In genomic region chr9:111066427-111066826, GRCh38 we compare ENCODE assay signal across 20 cellular contexts. TPM values are rescaled to one million over a fixed set of nuclear protein-coding genes. Genes with fewer than 3 reads are reported as not detected.
DNase-seq lines count a peak whose midpoint lies in the region; TF ChIP-seq lines count a peak whose summit lies in the region.
"Had no signal": no experiment of that assay in that cellular context is flagged by ENCODE, and none has a peak within 500 bp of the region (broad histone marks: within the 10 kb centered on the region; RNA-seq: fewer than 3 reads in every experiment).

No MANE protein-coding gene starts in this region.

- TF ChIP-seq POLR2A in uterus (IDR thresholded peaks at IDR 0.05): no peak

- no peaks in the 10 kb centered on the region for H3K4me1 ChIP-seq in uterus

- H3K4me3 ChIP-seq in fibroblast of the aortic adventitia (ENCODE audit: low read depth, low read length): no peak overlapping the region
- no peak overlapping the region for H3K4me3 ChIP-seq in uterus
- H3K4me3 ChIP-seq: ovary had no signal

- peak; percentile 36 for DNase-seq in RPMI7951 (ENCODE audit: low read depth)
- DNase-seq in fibroblast of the aortic adventitia (ENCODE audit: low read depth): peak; percentile 81
- no peak for DNase-seq in mesothelial cell of epicardium (ENCODE audit: low spot score in 2 of 2, unreplicated experiment in 2 of 2)
- DNase-seq in uterus: no peak
- DNase-seq in NCI-H510A treated with DMSO at 0.1 percent for 48 hours (lab: John Stamatoyannopoulos, UW): no peak
- DNase-seq in DMS114 treated with DMSO at 0.1 percent for 48 hours (lab: John Stamatoyannopoulos, UW; ENCODE audit: unreplicated experiment): no peak
- no peak for DNase-seq in NCI-H526 treated with DMSO at 0.1 percent for 48 hours (lab: John Stamatoyannopoulos, UW)
- DNase-seq: activated CD4-positive, alpha-beta T cell treated with anti-CD3 and anti-CD28 coated beads, Interleukin-2, amount 10 ng/mL, durations not matched to agents 7 days and 5 days; kidney glomerular epithelial cell; naive thymus-derived CD4-positive, alpha-beta T cell; NCI-H1417; NCI-H2107; NCI-H510A; ovary had no signal

- peak overlapping the region; percentile 79 for H3K27ac Mint-ChIP-seq in mesothelial cell of epicardium
- H3K27ac Mint-ChIP-seq: activated CD4-positive, alpha-beta T cell treated with anti-CD3 and anti-CD28 coated beads, Interleukin-2, amount 10 ng/mL, durations not matched to agents 7 days and 5 days; activated naive CD4-positive, alpha-beta T cell treated with anti-CD3 and anti-CD28 coated beads, Interleukin-2, amount 50 U/mL, for 72 hours; activated T-helper 1 cell treated with anti-CD3 and anti-CD28 coated beads, Interleukin-12 subunit alpha, Interleukin-12 subunit beta, Interleukin-2, Interleukin-4 antibody, amounts not matched to agents 30 ng/mL and 10 ng/mL and 1 ng/mL, durations not matched to agents 14 hours and 24 hours and 36 hours; IgD-negative memory B cell; naive thymus-derived CD4-positive, alpha-beta T cell; T-helper 2 cell treated with Interferon-gamma antibody and Interleukin-4, amounts not matched to agents 5 μg/mL and 100 μg/mL, for 36 hours had no signal

- no peak overlapping the region for H3K4me3 Mint-ChIP-seq in mesothelial cell of epicardium
- H3K4me3 Mint-ChIP-seq: activated CD4-positive, alpha-beta T cell treated with anti-CD3 and anti-CD28 coated beads, Interleukin-2, amount 10 ng/mL, durations not matched to agents 7 days and 5 days; activated T-helper 1 cell treated with anti-CD3 and anti-CD28 coated beads, Interleukin-12 subunit alpha, Interleukin-12 subunit beta, Interleukin-2, Interleukin-4 antibody, amounts not matched to agents 30 ng/mL and 10 ng/mL and 1 ng/mL, durations not matched to agents 14 hours and 24 hours and 36 hours; naive thymus-derived CD4-positive, alpha-beta T cell; T-helper 2 cell treated with Interferon-gamma antibody and Interleukin-4, amounts not matched to agents 5 μg/mL and 100 μg/mL, for 36 hours had no signal

- H3K27me3 ChIP-seq in uterus: no peaks in the 10 kb centered on the region
- H3K27me3 ChIP-seq: ovary had no signal

- intact Hi-C loops in uterus (cut with DNase I; ENCODE audit: low total_unique reads): no loop called here

- H3K9me3 Mint-ChIP-seq in mesothelial cell of epicardium: no peaks in the 10 kb centered on the region
- H3K9me3 Mint-ChIP-seq: activated CD4-positive, alpha-beta T cell treated with anti-CD3 and anti-CD28 coated beads, Interleukin-2, amount 10 ng/mL, durations not matched to agents 7 days and 5 days; activated T-helper 1 cell treated with anti-CD3 and anti-CD28 coated beads, Interleukin-12 subunit alpha, Interleukin-12 subunit beta, Interleukin-2, Interleukin-4 antibody, amounts not matched to agents 30 ng/mL and 10 ng/mL and 1 ng/mL, durations not matched to agents 14 hours and 24 hours and 36 hours; T-helper 2 cell treated with Interferon-gamma antibody and Interleukin-4, amounts not matched to agents 5 μg/mL and 100 μg/mL, for 36 hours had no signal

- no peaks in the 10 kb centered on the region for H3K36me3 Mint-ChIP-seq in mesothelial cell of epicardium
- H3K36me3 Mint-ChIP-seq: activated naive CD4-positive, alpha-beta T cell treated with anti-CD3 and anti-CD28 coated beads, Interleukin-2, amount 50 U/mL, for 72 hours; IgD-negative memory B cell; naive thymus-derived CD4-positive, alpha-beta T cell had no signal

- peaks cover 32% of the 10 kb centered on the region for H3K4me1 Mint-ChIP-seq in mesothelial cell of epicardium
- H3K4me1 Mint-ChIP-seq: activated CD4-positive, alpha-beta T cell treated with anti-CD3 and anti-CD28 coated beads, Interleukin-2, amount 10 ng/mL, durations not matched to agents 7 days and 5 days; naive thymus-derived CD4-positive, alpha-beta T cell had no signal

- H3K36me3 ChIP-seq in uterus: no peaks in the 10 kb centered on the region
- H3K36me3 ChIP-seq: ovary had no signal

- peak overlapping the region; percentile 7 to 38 for H3K27ac ChIP-seq in uterus
- H3K27ac ChIP-seq: epithelial cell of prostate, ovary, VCaP had no signal

- H3K9me3 ChIP-seq in uterus: no peaks in the 10 kb centered on the region
- H3K9me3 ChIP-seq: ovary had no signal

- no peaks in the 10 kb centered on the region for H3K27me3 Mint-ChIP-seq in mesothelial cell of epicardium (ENCODE audit: low read depth)

- no peak for TF ChIP-seq CTCF in fibroblast of the aortic adventitia (IDR thresholded peaks at IDR 0.05; ENCODE audit: insufficient read depth, low read length)
- no peak for TF ChIP-seq CTCF in mesothelial cell of epicardium (IDR thresholded peaks at IDR 0.05; ENCODE audit: unreplicated experiment)
- TF ChIP-seq CTCF in uterus (IDR thresholded peaks at IDR 0.05): no peak

RNA-seq across cellular contexts. Expression of gene LPAR1, which starts 28.2 kb away (rescaled TPM):
- total RNA-seq in RPMI7951 (2014; rRNA removed; shearing (Covaris generic)): 69.0 and 74.6 TPM in 2 replicates
- 39.2 and 265 TPM in 2 replicates for total RNA-seq in fibroblast of the aortic adventitia (ENCODE audit: low replicate concordance)
- 34.3 to 40.3 TPM (median 39.6 TPM) in 3 replicates for total RNA-seq in mesothelial cell of epicardium
- total RNA-seq in uterus: 10 to 100 TPM; 12.3 to 68.0 (median 51.0) TPM
- total RNA-seq: activated CD4-positive, alpha-beta T cell treated with anti-CD3 and anti-CD28 coated beads, Interleukin-2, amount 10 ng/mL, durations not matched to agents 7 days and 5 days; activated naive CD4-positive, alpha-beta T cell treated with anti-CD3 and anti-CD28 coated beads, Interleukin-2, amount 50 U/mL, for 72 hours; activated T-helper 1 cell treated with anti-CD3 and anti-CD28 coated beads, Interleukin-12 subunit alpha, Interleukin-12 subunit beta, Interleukin-2, Interleukin-4 antibody, amounts not matched to agents 30 ng/mL and 10 ng/mL and 1 ng/mL, durations not matched to agents 14 hours and 24 hours and 36 hours had no signal

Comparison
In these comparisons a context has a peak if more than half of its experiments do, and no peak if none do; other contexts are left out.
1. DNase-seq: peak in RPMI7951 (single experiment) and fibroblast of the aortic adventitia (single experiment); none in mesothelial cell of epicardium (0 of 2), uterus (0 of 2), NCI-H510A treated with DMSO at 0.1 percent for 48 hours (single experiment), DMS114 treated with DMSO at 0.1 percent for 48 hours (single experiment) and NCI-H526 treated with DMSO at 0.1 percent for 48 hours (single experiment).